Comparison of ENCODE assay signal across 9 cellular contexts in genomic region chr2:203758841-203759691, GRCh38. TPM values are rescaled to one million over a fixed set of nuclear protein-coding genes. Genes with fewer than 3 reads are reported as not detected.
DNase-seq lines count a peak whose midpoint lies in the region; FAIRE-seq and TF ChIP-seq lines count a peak whose summit lies in the region.
"Had no signal": no experiment of that assay in that cellular context is flagged by ENCODE, and none has a peak within 500 bp of the region (broad histone marks: within the 10 kb centered on the region; RNA-seq: fewer than 3 reads in every experiment).

No MANE protein-coding gene starts in this region.

- H4K91ac ChIP-seq in trophoblast cell (ENCODE audit: low read depth, low read length), result peak overlapping the region; percentile 23

- DNase-seq in GM03348 (ENCODE audit: low spot score) (peak; percentile 45), NB4 (ENCODE audit: low read depth) (peak; percentile 14), epithelial cell of prostate (ENCODE audit: low read depth, low spot score) (peak; percentile 53), trophoblast cell (peak; percentile 91 to 96), NCI-H446 (lab: John Stamatoyannopoulos, UW) (no peak), small intestine (no peak)
- no peak for DNase-seq in stimulated activated CD4-positive, alpha-beta T cell treated with anti-CD3 and anti-CD28 coated beads, Interleukin-2, amount 100 ng/mL, for 24 hours
- DNase-seq: GF-D8; stimulated activated naive CD4-positive, alpha-beta T cell treated with Interleukin-2 at 50 U/mL for 16 hours had no signal

- no peak for TF ChIP-seq POLR2A in NB4 (IDR thresholded peaks at IDR 0.05; ENCODE audit: extremely low read depth, insufficient read length)

- FAIRE-seq in small intestine (lab: Jason Lieb, UNC), result no peak

- H2AFZ ChIP-seq in trophoblast cell (ENCODE audit: insufficient read depth, low read length, poor library complexity), result no peak overlapping the region

- H4K12ac ChIP-seq in trophoblast cell (ENCODE audit: low read depth, low read length), result no peak overlapping the region

- H2BK12ac ChIP-seq in trophoblast cell (ENCODE audit: low read length), result no peak overlapping the region

- H3K18ac ChIP-seq in trophoblast cell (ENCODE audit: low read length), result peak overlapping the region; percentile 8

- H3K27ac ChIP-seq in epithelial cell of prostate, result peak overlapping the region; percentile 88
- H3K27ac ChIP-seq in trophoblast cell (ENCODE audit: low read depth, low read length), result peak overlapping the region; percentile 67
- H3K27ac ChIP-seq in small intestine (ENCODE audit: low read depth in 1 of 2, low read length in 1 of 2), result no peak overlapping the region

- no peak overlapping the region for H3K14ac ChIP-seq in trophoblast cell (ENCODE audit: low read length)

- peaks cover 3% of the 10 kb centered on the region for H3K79me1 ChIP-seq in trophoblast cell (ENCODE audit: low read length)

- H3K4me3 ChIP-seq in NB4 (ENCODE audit: low read depth, low read length) (no peak overlapping the region), trophoblast cell (ENCODE audit: low read depth, low read length) (no peak overlapping the region), small intestine (ENCODE audit: low read depth in 1 of 2, low read length in 2 of 2) (no peak overlapping the region)

- H2AK5ac ChIP-seq in trophoblast cell (ENCODE audit: low read length), result no peak overlapping the region

- H4K8ac ChIP-seq in trophoblast cell (ENCODE audit: low read depth, low read length), result peak overlapping the region; percentile 30

- H3K23ac ChIP-seq in trophoblast cell (ENCODE audit: low read length), result no peak overlapping the region

- H3K27me3 ChIP-seq in trophoblast cell (ENCODE audit: insufficient read depth, low read length), result no peaks in the 10 kb centered on the region
- H3K27me3 ChIP-seq in small intestine (ENCODE audit: control insufficient read depth in 2 of 2, insufficient read depth in 2 of 2, low read length in 2 of 2), result no peaks in the 10 kb centered on the region

- no peak overlapping the region for H2BK5ac ChIP-seq in trophoblast cell (ENCODE audit: low read depth, low read length, poor library complexity)

- no peak overlapping the region for H3K9ac ChIP-seq in trophoblast cell (ENCODE audit: low read length)

- no CpG with 5 or more reads among the region's 4 CpGs for WGBS in trophoblast cell (ENCODE audit: extremely low coverage, insufficient coverage, insufficient read length)
- WGBS in small intestine, 3 donors, result 67 to 89% (median 67%) methylated on average over 4 of the region's 4 CpGs

- no peaks in the 10 kb centered on the region for H3K9me3 ChIP-seq in trophoblast cell (ENCODE audit: insufficient read depth, low read depth, low read length)
- H3K9me3 ChIP-seq in small intestine (ENCODE audit: control insufficient read depth, low read depth), result no peaks in the 10 kb centered on the region

- no peak overlapping the region for H3K4me2 ChIP-seq in trophoblast cell (ENCODE audit: low read length)

- no peaks in the 10 kb centered on the region for H3K79me2 ChIP-seq in trophoblast cell (ENCODE audit: control insufficient read depth, insufficient read depth, low read length, poor library complexity)

- H3K4ac ChIP-seq in trophoblast cell (ENCODE audit: low read depth, low read length), result no peak overlapping the region

- TF ChIP-seq CTCF in NB4 (IDR thresholded peaks at IDR 0.05; ENCODE audit: low read depth, low read length), result no peak

- peaks cover 3 to 11% of the 10 kb centered on the region in 2 experiments for H3K4me1 ChIP-seq in trophoblast cell (ENCODE audit: control insufficient read depth in 1 of 2, insufficient read depth in 2 of 2, low read length in 2 of 2)
- H3K4me1 ChIP-seq in small intestine (ENCODE audit: control insufficient read depth in 2 of 2, insufficient read depth in 1 of 2, low read depth in 1 of 2, low read length in 1 of 2), result no peaks in the 10 kb centered on the region

- peak overlapping the region; percentile 17 for H2BK120ac ChIP-seq in trophoblast cell (ENCODE audit: insufficient read depth, low read length, poor library complexity)

- H3K36me3 ChIP-seq in trophoblast cell (ENCODE audit: control insufficient read depth in 1 of 2, insufficient read depth in 2 of 2, low read length in 2 of 2) (no peaks in the 10 kb centered on the region), small intestine (ENCODE audit: control insufficient read depth in 2 of 2, insufficient read depth in 2 of 2, low read length in 2 of 2) (no peaks in the 10 kb centered on the region)

RNA-seq across cellular contexts. Expression of gene CD28, which starts 52.6 kb away (rescaled TPM):
- 0.03 and 0.06 TPM in 2 replicates for polyA plus RNA-seq in trophoblast cell (2013)
- polyA plus RNA-seq in small intestine, result under 1 TPM; under 0.01 to 0.31 (median 0.22) TPM

Comparison
In these comparisons a context has a peak if more than half of its experiments do, and no peak if none do; other contexts are left out.
1. DNase-seq: peak in GM03348 (single experiment), NB4 (single experiment), epithelial cell of prostate (single experiment) and trophoblast cell (2 of 2); none in NCI-H446 (0 of 2), stimulated activated CD4-positive, alpha-beta T cell treated with anti-CD3 and anti-CD28 coated beads, Interleukin-2, amount 100 ng/mL, for 24 hours (0 of 2) and small intestine (single experiment).
2. H3K27ac ChIP-seq: peak in epithelial cell of prostate (single experiment) and trophoblast cell (single experiment); none in small intestine (0 of 2).